ENCODE assay signal across 8 cellular contexts in genomic region chr20:54208492-54209044, GRCh38. TPM values are rescaled to one million over a fixed set of nuclear protein-coding genes. Genes with fewer than 3 reads are reported as not detected.
DNase-seq lines count a peak whose midpoint lies in the region; ATAC-seq and TF ChIP-seq lines count a peak whose summit lies in the region.

No MANE protein-coding gene starts in this region.

- peaks cover 7% of the 10 kb centered on the region for H3K36me3 Mint-ChIP-seq in activated CD4-positive, alpha-beta memory T cell treated with anti-CD3 and anti-CD28 coated beads, Interleukin-2, amount 10 ng/mL, durations not matched to agents 7 days and 5 days (ENCODE audit: low read depth)

- no peaks in the 10 kb centered on the region for H3K9me3 Mint-ChIP-seq in activated CD4-positive, alpha-beta memory T cell treated with anti-CD3 and anti-CD28 coated beads, Interleukin-2, amount 10 ng/mL, durations not matched to agents 7 days and 5 days

- TF ChIP-seq POLR2A in prostate gland (IDR thresholded peaks at IDR 0.05), result no peak

- H3K9me3 ChIP-seq in DOHH2 (ENCODE audit: control insufficient read depth, insufficient read depth, low read length), result no peaks in the 10 kb centered on the region
- H3K9me3 ChIP-seq in HUES6 (ENCODE audit: control insufficient read depth, insufficient read depth, low read depth, low read length), result no peaks in the 10 kb centered on the region
- H3K9me3 ChIP-seq in prostate gland, result no peaks in the 10 kb centered on the region

- H3K9ac ChIP-seq in HUES6 (ENCODE audit: low read length), result peak overlapping the region; percentile 100

- H3K27ac ChIP-seq in DOHH2 (ENCODE audit: low read depth, low read length) (0 out of 2 replicates have a peak overlapping the region, but pooled peaks have one; percentile 54), HUES6 (ENCODE audit: low read depth, low read length) (peak overlapping the region; percentile 100), prostate gland (peak overlapping the region; percentile 97 to 98)

- H3K4me1 ChIP-seq in DOHH2 (ENCODE audit: control insufficient read depth, low read length) (peaks cover 12% of the 10 kb centered on the region), HUES6 (ENCODE audit: control insufficient read depth, insufficient read depth, low read length) (peaks cover 10% of the 10 kb centered on the region), prostate gland (replicated peaks) (no peaks in the 10 kb centered on the region)

- peaks cover 55% of the 10 kb centered on the region for H3K79me2 ChIP-seq in DOHH2 (ENCODE audit: control insufficient read depth, low read length)

- peak; percentile 29 for DNase-seq in activated CD4-positive, alpha-beta memory T cell treated with anti-CD3 and anti-CD28 coated beads, Interleukin-2, amount 10 ng/mL, durations not matched to agents 7 days and 5 days
- peak; percentile 24 for DNase-seq in glomerular visceral epithelial cell (ENCODE audit: extremely low spot score)
- DNase-seq in prostate gland (ENCODE audit: low spot score), result no peak
- DNase-seq in GF-D8 (lab: John Stamatoyannopoulos, UW), result no peak
- no peak for DNase-seq in NCI-H2107 (lab: John Stamatoyannopoulos, UW)

- H3K9me2 ChIP-seq in DOHH2 (replicated peaks; ENCODE audit: control insufficient read depth, low read length), result no peaks in the 10 kb centered on the region

- peak overlapping the region; percentile 77 for H3K4me2 ChIP-seq in DOHH2 (ENCODE audit: low read length)

- no peaks in the 10 kb centered on the region for H3K27me3 Mint-ChIP-seq in activated CD4-positive, alpha-beta memory T cell treated with anti-CD3 and anti-CD28 coated beads, Interleukin-2, amount 10 ng/mL, durations not matched to agents 7 days and 5 days

- peak overlapping the region; percentile 70 for H3K4me3 Mint-ChIP-seq in activated CD4-positive, alpha-beta memory T cell treated with anti-CD3 and anti-CD28 coated beads, Interleukin-2, amount 10 ng/mL, durations not matched to agents 7 days and 5 days

- no peaks in the 10 kb centered on the region for H4K20me1 ChIP-seq in DOHH2 (ENCODE audit: control insufficient read depth, insufficient read depth, low read depth, low read length)

- POLR2A ChIA-PET in activated CD4-positive, alpha-beta memory T cell treated with anti-CD3 and anti-CD28 coated beads, Interleukin-2, amount 10 ng/mL, durations not matched to agents 7 days and 5 days (lab: Charles Lee), result interaction anchor here (0.9 to 2.5 kb wide), 9 partner anchors 9 to 454 kb away, joined by 3 to 8 read pairs (median 5); no protein-coding TSS in a partner anchor

- intact Hi-C loops in prostate gland (cut with DNase I), result loop anchor here (10.0 kb wide), 1 partner anchor 634 kb away; no protein-coding TSS in a partner anchor

- peak overlapping the region; percentile 90 for H3K4me3 ChIP-seq in DOHH2 (ENCODE audit: low read length)
- peak overlapping the region; percentile 94 for H3K4me3 ChIP-seq in HUES6 (ENCODE audit: low read depth, low read length)
- peak overlapping the region; percentile 98 for H3K4me3 ChIP-seq in prostate gland

- CTCF ChIA-PET in activated CD4-positive, alpha-beta memory T cell treated with anti-CD3 and anti-CD28 coated beads, Interleukin-2, amount 10 ng/mL, durations not matched to agents 7 days and 5 days (lab: Charles Lee), result interaction anchor here (0.6 to 3.9 kb wide), 15 partner anchors 8 to 1234 kb away, joined by 3 to 21 read pairs (median 4); no protein-coding TSS in a partner anchor

- H3K4me1 Mint-ChIP-seq in activated CD4-positive, alpha-beta memory T cell treated with anti-CD3 and anti-CD28 coated beads, Interleukin-2, amount 10 ng/mL, durations not matched to agents 7 days and 5 days, result peaks cover 21% of the 10 kb centered on the region

- no peaks in the 10 kb centered on the region for H3F3A ChIP-seq in DOHH2 (ENCODE audit: control insufficient read depth, insufficient read depth)

- ATAC-seq in GM19467 (IDR thresholded peaks at IDR 0.05; ENCODE audit: unreplicated experiment), result peak; percentile 6

- H3K36me3 ChIP-seq in DOHH2 (ENCODE audit: control insufficient read depth, low read length) (no peaks in the 10 kb centered on the region; the same call in 1 of the 2 replicates), HUES6 (ENCODE audit: control insufficient read depth, insufficient read depth, low read length) (peaks cover 14% of the 10 kb centered on the region), prostate gland (no peaks in the 10 kb centered on the region)

- H3K27me3 ChIP-seq in DOHH2 (ENCODE audit: control insufficient read depth, low read length) (peaks cover 10% of the 10 kb centered on the region; the same call in 1 of the 2 replicates), HUES6 (ENCODE audit: control insufficient read depth, insufficient read depth, low read length) (no peaks in the 10 kb centered on the region), prostate gland (replicated peaks; ENCODE audit: insufficient read depth) (no peaks in the 10 kb centered on the region)

- WGBS in prostate gland, result 1% methylated on average over 14 of the region's 15 CpGs

- TF ChIP-seq CTCF in DOHH2 (IDR thresholded peaks at IDR 0.05; ENCODE audit: low read depth, low read length, poor library complexity, severe bottlenecking) (no peak), prostate gland (IDR thresholded peaks at IDR 0.05) (no peak)

- peak overlapping the region; percentile 66 for H3K27ac Mint-ChIP-seq in activated CD4-positive, alpha-beta memory T cell treated with anti-CD3 and anti-CD28 coated beads, Interleukin-2, amount 10 ng/mL, durations not matched to agents 7 days and 5 days

RNA-seq across cellular contexts. Expression of gene PFDN4, which starts 0.7 kb away (rescaled TPM):
- 10 to 100 TPM; 28.1 to 30.3 TPM for total RNA-seq in activated CD4-positive, alpha-beta memory T cell treated with anti-CD3 and anti-CD28 coated beads, Interleukin-2, amount 10 ng/mL, durations not matched to agents 7 days and 5 days
- 10 to 100 TPM; 43.2 to 44.8 TPM for total RNA-seq in prostate gland

RNA-seq across cellular contexts. Expression of gene CYP24A1, which starts 34.8 kb away (rescaled TPM):
- total RNA-seq in activated CD4-positive, alpha-beta memory T cell treated with anti-CD3 and anti-CD28 coated beads, Interleukin-2, amount 10 ng/mL, durations not matched to agents 7 days and 5 days, result not detected
- total RNA-seq in prostate gland, result 1 to 10 TPM in 1 of 2 donors, not detected in 1; 1.9 TPM

Comparison
In these comparisons a context has a peak if more than half of its experiments do, and no peak if none do; other contexts are left out.
1. DNase-seq: peak in activated CD4-positive, alpha-beta memory T cell treated with anti-CD3 and anti-CD28 coated beads, Interleukin-2, amount 10 ng/mL, durations not matched to agents 7 days and 5 days (single experiment) and glomerular visceral epithelial cell (single experiment); none in prostate gland (single experiment), GF-D8 (single experiment) and NCI-H2107 (single experiment).
2. Peak in every context shown above with its lines, with median percentiles within 50 percentile points of each other: H3K27ac ChIP-seq and H3K4me3 ChIP-seq.